ENCODE assay signal across 24 cellular contexts in the genomic region with DNA sequence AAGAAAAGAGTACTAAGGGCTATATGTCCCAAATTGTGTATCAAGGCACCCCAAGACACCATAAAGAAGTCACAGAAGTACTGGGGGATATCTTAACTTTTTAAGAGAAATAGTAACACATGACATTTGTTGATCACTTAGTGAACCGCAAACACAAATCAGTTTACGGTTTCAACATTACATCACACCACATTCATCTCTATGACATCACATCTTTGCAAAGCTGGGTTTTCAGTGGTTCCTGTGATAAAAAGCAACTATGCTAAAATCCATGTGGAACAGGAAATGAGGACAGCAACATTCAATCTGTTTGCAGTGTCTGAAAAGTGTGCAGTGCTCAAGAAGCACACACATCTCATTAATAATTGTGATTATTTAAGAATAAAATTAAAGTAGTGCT.
"Had no signal": no experiment of that assay in that cellular context is flagged by ENCODE, and none has a peak within 500 bp of the region (broad histone marks: within the 10 kb centered on the region; RNA-seq: fewer than 3 reads in every experiment).

No MANE protein-coding gene starts in this region.

- H3K27me3 Mint-ChIP-seq: activated naive CD8-positive, alpha-beta T cell treated with anti-CD3 and anti-CD28 coated beads, Interleukin-2, amount 10 ng/mL, durations not matched to agents 7 days and 5 days; effector memory CD8-positive, alpha-beta T cell; naive thymus-derived CD4-positive, alpha-beta T cell had no signal

- H3K4me3 ChIP-seq: cardiac muscle cell, pancreas, prostate gland, right atrium auricular region, thoracic aorta, upper lobe of left lung, vagina had no signal

- H3K36me3 Mint-ChIP-seq: activated naive CD8-positive, alpha-beta T cell treated with anti-CD3 and anti-CD28 coated beads, Interleukin-2, amount 10 ng/mL, durations not matched to agents 7 days and 5 days; naive thymus-derived CD4-positive, alpha-beta T cell had no signal

- H3K27ac Mint-ChIP-seq: activated naive CD4-positive, alpha-beta T cell treated with anti-CD3 and anti-CD28 coated beads for 36 hours; activated naive CD8-positive, alpha-beta T cell treated with anti-CD3 and anti-CD28 coated beads, Interleukin-2, amount 10 ng/mL, durations not matched to agents 7 days and 5 days; effector memory CD8-positive, alpha-beta T cell; naive thymus-derived CD4-positive, alpha-beta T cell; T-helper 1 cell treated with Interleukin-12 subunit alpha and Interleukin-12 subunit beta and Interleukin-4 antibody, amounts not matched to agents 30 μg/mL and 1 μg/mL, for 36 hours had no signal

- H3K27ac ChIP-seq: cardiac muscle cell, pancreas, prostate gland, thoracic aorta, upper lobe of left lung, vagina, VCaP had no signal

- H3K9me3 ChIP-seq: pancreas, prostate gland, right atrium auricular region, thoracic aorta, vagina had no signal

- H3K4me3 Mint-ChIP-seq: activated naive CD4-positive, alpha-beta T cell treated with anti-CD3 and anti-CD28 coated beads for 36 hours; activated naive CD8-positive, alpha-beta T cell treated with anti-CD3 and anti-CD28 coated beads, Interleukin-2, amount 10 ng/mL, durations not matched to agents 7 days and 5 days; effector memory CD8-positive, alpha-beta T cell; naive thymus-derived CD4-positive, alpha-beta T cell; neural crest cell; T-helper 1 cell treated with Interleukin-12 subunit alpha and Interleukin-12 subunit beta and Interleukin-4 antibody, amounts not matched to agents 30 μg/mL and 1 μg/mL, for 36 hours had no signal

- H3K27me3 ChIP-seq: cardiac muscle cell, pancreas, right atrium auricular region, upper lobe of left lung, vagina had no signal

- H3K4me1 ChIP-seq: pancreas, prostate gland, vagina had no signal

- DNase-seq: activated CD4-positive, alpha-beta T cell treated with anti-CD3 and anti-CD28 coated beads for 4 hours; activated CD4-positive, alpha-beta T cell treated with anti-CD3 and anti-CD28 coated beads, Interleukin-2, amount 50 U/mL, for 4 hours; activated effector memory CD4-positive, alpha-beta T cell treated with Interleukin-2 at 50 U/mL for 16 hours; activated naive CD4-positive, alpha-beta T cell treated with anti-CD3 and anti-CD28 coated beads for 36 hours; activated naive CD8-positive, alpha-beta T cell treated with anti-CD3 and anti-CD28 coated beads, Interleukin-2, amount 10 ng/mL, durations not matched to agents 7 days and 5 days; cerebellar nuclear complex; cortex of kidney; effector memory CD8-positive, alpha-beta T cell; erythroblast; midbrain; naive thymus-derived CD4-positive, alpha-beta T cell; pancreas; stimulated activated CD4-positive, alpha-beta T cell treated with anti-CD3 and anti-CD28 coated beads, Interleukin-2, amount 100 ng/mL, for 48 hours; stimulated activated naive CD8-positive, alpha-beta T cell treated with anti-CD3 and anti-CD28 coated beads, Interleukin-15, Interleukin-2, amounts not matched to agents 100 U/mL and 50 U/mL, for 24 hours; T-helper 9 cell; upper lobe of left lung had no signal

- H3K9me3 Mint-ChIP-seq: neural crest cell had no signal

- ATAC-seq: effector memory CD8-positive, alpha-beta T cell; naive thymus-derived CD4-positive, alpha-beta T cell; pancreas; stimulated activated naive CD8-positive, alpha-beta T cell treated with anti-CD3 and anti-CD28 coated beads, Interleukin-15, Interleukin-2, amounts not matched to agents 100 U/mL and 50 U/mL, for 24 hours had no signal

- H3K36me3 ChIP-seq: cardiac muscle cell, pancreas, prostate gland, right atrium auricular region, thoracic aorta, upper lobe of left lung, vagina had no signal

- H3K4me1 Mint-ChIP-seq: activated naive CD8-positive, alpha-beta T cell treated with anti-CD3 and anti-CD28 coated beads, Interleukin-2, amount 10 ng/mL, durations not matched to agents 7 days and 5 days; naive thymus-derived CD4-positive, alpha-beta T cell; neural crest cell had no signal
